11 cellular contexts compared by ENCODE assay signal in genomic region chr10:61882621-61883375, GRCh38. TPM values are rescaled to one million over a fixed set of nuclear protein-coding genes. Genes with fewer than 3 reads are reported as not detected.
DNase-seq lines count a peak whose midpoint lies in the region; ATAC-seq and TF ChIP-seq lines count a peak whose summit lies in the region.
"Had no signal": no experiment of that assay in that cellular context is flagged by ENCODE, and none has a peak within 500 bp of the region (broad histone marks: within the 10 kb centered on the region; RNA-seq: fewer than 3 reads in every experiment).

No MANE protein-coding gene starts in this region.

- no peaks in the 10 kb centered on the region for H3K36me3 ChIP-seq in testis (ENCODE audit: low read depth, missing control alignments)

- H3K27ac ChIP-seq in testis: no peak overlapping the region

- H3K9me3 Mint-ChIP-seq in activated T-helper 2 cell treated with anti-CD3 and anti-CD28 coated beads, Interferon-gamma antibody, Interleukin-2, Interleukin-4, amounts not matched to agents 10 μg/mL and 5 μg/mL and 100 μg/mL, durations not matched to agents 14 hours and 24 hours and 36 hours: peaks cover 10% of the 10 kb centered on the region

- WGBS in testis, 2 donors: 95 to 96% methylated on average over 6 of the region's 6 CpGs

- DNase-seq in activated T-helper 2 cell treated with anti-CD3 and anti-CD28 coated beads, Interferon-gamma antibody, Interleukin-2, Interleukin-4, amounts not matched to agents 10 μg/mL and 5 μg/mL and 100 μg/mL, durations not matched to agents 14 hours and 24 hours and 36 hours (ENCODE audit: low spot score): no peak
- peak; percentile 61 for DNase-seq in stimulated activated CD4-positive, alpha-beta T cell treated with anti-CD3 and anti-CD28 coated beads, Interleukin-12 subunit alpha, Interleukin-12 subunit beta, amount 100 ng/mL, for 4 hours
- DNase-seq in amniotic stem cell (lab: John Stamatoyannopoulos, UW) (no peak), GDM1 (lab: John Stamatoyannopoulos, UW) (no peak), inferior parietal cortex (ENCODE audit: extremely low spot score) (no peak), testis (no peak)
- DNase-seq: DMS79, NCI-H1092 treated with DMSO at 0.1 percent for 48 hours, occipital lobe had no signal

- peaks cover 2% of the 10 kb centered on the region for H3K36me3 Mint-ChIP-seq in activated T-helper 2 cell treated with anti-CD3 and anti-CD28 coated beads, Interferon-gamma antibody, Interleukin-2, Interleukin-4, amounts not matched to agents 10 μg/mL and 5 μg/mL and 100 μg/mL, durations not matched to agents 14 hours and 24 hours and 36 hours (ENCODE audit: low read depth)

- TF ChIP-seq CTCF in testis (IDR thresholded peaks at IDR 0.05): no peak

- no peak for TF ChIP-seq POLR2A in testis (IDR thresholded peaks at IDR 0.05)

- intact Hi-C loops in activated T-helper 2 cell treated with anti-CD3 and anti-CD28 coated beads, Interferon-gamma antibody, Interleukin-2, Interleukin-4, amounts not matched to agents 10 μg/mL and 5 μg/mL and 100 μg/mL, durations not matched to agents 14 hours and 24 hours and 36 hours (cut with micrococcal nuclease): loop anchor here (1.0 to 5.0 kb wide), 5 partner anchors 15 to 304 kb away; no protein-coding TSS in a partner anchor
- intact Hi-C loops in testis (cut with DNase I; ENCODE audit: low total_unique reads): no loop called here

- peak; percentile 45 for ATAC-seq in GM18858 (IDR thresholded peaks at IDR 0.05; ENCODE audit: unreplicated experiment)
- ATAC-seq in HG03342 (IDR thresholded peaks at IDR 0.05; ENCODE audit: unreplicated experiment): peak; percentile 41

- no peak overlapping the region for H3K4me3 Mint-ChIP-seq in activated T-helper 2 cell treated with anti-CD3 and anti-CD28 coated beads, Interferon-gamma antibody, Interleukin-2, Interleukin-4, amounts not matched to agents 10 μg/mL and 5 μg/mL and 100 μg/mL, durations not matched to agents 14 hours and 24 hours and 36 hours (ENCODE audit: low read depth)

- H3K9me3 ChIP-seq in testis: no peaks in the 10 kb centered on the region

- H3K27me3 ChIP-seq in testis: no peaks in the 10 kb centered on the region

- peaks cover 16% of the 10 kb centered on the region for H3K4me1 Mint-ChIP-seq in activated T-helper 2 cell treated with anti-CD3 and anti-CD28 coated beads, Interferon-gamma antibody, Interleukin-2, Interleukin-4, amounts not matched to agents 10 μg/mL and 5 μg/mL and 100 μg/mL, durations not matched to agents 14 hours and 24 hours and 36 hours (ENCODE audit: low read depth)

- H3K4me3 ChIP-seq in testis: no peak overlapping the region

- peaks cover 5% of the 10 kb centered on the region for H3K27me3 Mint-ChIP-seq in activated T-helper 2 cell treated with anti-CD3 and anti-CD28 coated beads, Interferon-gamma antibody, Interleukin-2, Interleukin-4, amounts not matched to agents 10 μg/mL and 5 μg/mL and 100 μg/mL, durations not matched to agents 14 hours and 24 hours and 36 hours (ENCODE audit: low read depth)

- peak overlapping the region; percentile 81 for H3K27ac Mint-ChIP-seq in activated T-helper 2 cell treated with anti-CD3 and anti-CD28 coated beads, Interferon-gamma antibody, Interleukin-2, Interleukin-4, amounts not matched to agents 10 μg/mL and 5 μg/mL and 100 μg/mL, durations not matched to agents 14 hours and 24 hours and 36 hours

- no peaks in the 10 kb centered on the region for H3K4me1 ChIP-seq in testis

RNA-seq across cellular contexts. Expression of gene ARID5B, which starts 18.7 kb away (rescaled TPM):
- 34.9 and 35.7 TPM in 2 replicates for total RNA-seq in activated T-helper 2 cell treated with anti-CD3 and anti-CD28 coated beads, Interferon-gamma antibody, Interleukin-2, Interleukin-4, amounts not matched to agents 10 μg/mL and 5 μg/mL and 100 μg/mL, durations not matched to agents 14 hours and 24 hours and 36 hours
- 10 to 100 TPM; 52.1 to 73.6 TPM for total RNA-seq in testis
- polyA plus RNA-seq in testis (ENCODE audit: insufficient read depth, low read depth, low replicate concordance): 14.3 TPM
